9 cellular contexts compared by ENCODE assay signal in the genomic region with DNA sequence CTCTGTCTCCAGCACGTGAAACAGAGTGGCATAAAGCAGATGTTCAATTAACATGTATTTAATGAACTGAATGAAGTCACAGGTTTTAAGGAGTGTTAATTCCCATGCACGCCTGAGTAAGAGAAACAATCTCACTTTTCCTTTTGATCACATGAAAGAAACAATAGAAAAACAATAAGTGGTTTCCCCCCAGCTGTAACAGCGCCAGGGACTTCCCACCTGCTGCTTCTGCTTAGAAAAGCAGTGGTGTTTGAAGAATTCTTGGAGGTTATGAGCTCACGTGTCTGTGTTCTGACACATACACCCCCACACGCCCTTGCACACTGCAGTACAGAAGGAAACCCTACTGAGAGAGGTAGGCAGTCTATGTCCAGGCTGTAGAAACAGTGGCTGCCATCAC. TPM values are rescaled to one million over a fixed set of nuclear protein-coding genes. Genes with fewer than 3 reads are reported as not detected.
A peak's percentile ranks its signal among the peaks of the same experiment; 100 is the strongest.
DNase-seq lines count a peak whose midpoint lies in the region; ATAC-seq and TF ChIP-seq lines count a peak whose summit lies in the region.
"Had no signal": no experiment of that assay in that cellular context is flagged by ENCODE, and none has a peak within 500 bp of the region (broad histone marks: within the 10 kb centered on the region; RNA-seq: fewer than 3 reads in every experiment).

No MANE protein-coding gene starts in this region.

- H3K36me3 ChIP-seq in IMR-90 (ENCODE audit: control insufficient read depth, insufficient read depth, low read length) (no peaks in the 10 kb centered on the region), testis (ENCODE audit: low read depth, missing control alignments) (no peaks in the 10 kb centered on the region), PC-3 (ENCODE audit: low read depth, low read length) (no peaks in the 10 kb centered on the region)

- peak overlapping the region; percentile 38 for H2BK120ac ChIP-seq in IMR-90 (ENCODE audit: low read depth, low read length)

- H3K27ac ChIP-seq in IMR-90 (ENCODE audit: insufficient read depth, low read length), result no peak overlapping the region
- H3K27ac ChIP-seq in testis, result no peak overlapping the region
- H3K27ac ChIP-seq in PC-3 (ENCODE audit: low read length), result no peak overlapping the region

- peak overlapping the region; percentile 25; the same call in 1 of the 2 replicates for H2AK5ac ChIP-seq in IMR-90 (ENCODE audit: low read depth, low read length)

- TF ChIP-seq POLR2A in IMR-90 (IDR thresholded peaks at IDR 0.05; ENCODE audit: low read depth, low read length), result no peak
- TF ChIP-seq POLR2A in testis (IDR thresholded peaks at IDR 0.05), result no peak

- no peaks in the 10 kb centered on the region for H3K79me1 ChIP-seq in IMR-90 (ENCODE audit: low read depth in 1 of 2, low read length in 2 of 2)

- H3K79me2 ChIP-seq in PC-3 (ENCODE audit: low read length), result no peaks in the 10 kb centered on the region

- H2AK9ac ChIP-seq in IMR-90 (replicated peaks; ENCODE audit: low read depth, low read length, poor library complexity), result no peak overlapping the region

- H3K4me1 ChIP-seq in IMR-90 (ENCODE audit: control insufficient read depth, insufficient read depth, low read length) (peaks cover 14% of the 10 kb centered on the region; the same call in 1 of the 2 replicates), testis (peaks cover 6% of the 10 kb centered on the region), PC-3 (ENCODE audit: insufficient read depth, low read length) (no peaks in the 10 kb centered on the region)

- H4K5ac ChIP-seq in IMR-90 (ENCODE audit: low read depth, low read length), result peak overlapping the region; percentile 8; the same call in 1 of the 2 replicates

- H4K8ac ChIP-seq in IMR-90 (ENCODE audit: low read depth in 2 of 2, low read length in 2 of 2), result peak overlapping the region in 1 of 2 experiments; percentile 20; a peak in 1 of 4 replicates

- dilution Hi-C loops in IMR-90 (cut with HindIII; ENCODE audit: low sequenced_read_pairs, unreplicated experiment), result no loop called here

- peak overlapping the region; percentile 8 for H2BK5ac ChIP-seq in IMR-90 (ENCODE audit: low read depth, low read length, poor library complexity, severe bottlenecking)

- H3K9ac ChIP-seq in IMR-90 (ENCODE audit: low read depth, low read length) (no peak overlapping the region), PC-3 (ENCODE audit: low read length) (no peak overlapping the region)

- no peak for TF ChIP-seq RAD21 in IMR-90 (IDR thresholded peaks at IDR 0.05; ENCODE audit: low read length)

- H2BK15ac ChIP-seq in IMR-90 (ENCODE audit: low read depth, low read length), result 0 out of 3 replicates have a peak overlapping the region, but pooled peaks have one; percentile 1

- peaks cover 11% of the 10 kb centered on the region; the same call in 1 of the 2 replicates for H3K9me1 ChIP-seq in IMR-90 (ENCODE audit: insufficient read depth, low read length)

- H3K14ac ChIP-seq in IMR-90 (replicated peaks; ENCODE audit: low read depth, low read length), result no peak overlapping the region; the same call in 1 of the 2 replicates

- H3K56ac ChIP-seq in IMR-90 (ENCODE audit: extremely low read depth, insufficient read depth, low read length), result no peak overlapping the region

- no peak overlapping the region for H3K23ac ChIP-seq in IMR-90 (ENCODE audit: low read depth, low read length)

- intact Hi-C loops in IMR-90 (cut with micrococcal nuclease), result no loop called here
- intact Hi-C loops in testis (cut with DNase I; ENCODE audit: low total_unique reads), result no loop called here
- intact Hi-C loops in PC-3 (cut with micrococcal nuclease), result no loop called here

- TF ChIP-seq CTCF in GM20000 (IDR thresholded peaks at IDR 0.05; ENCODE audit: extremely low read depth, missing control alignments), result no peak
- no peak for TF ChIP-seq CTCF in IMR-90 (conservative IDR thresholded peaks at IDR 0.05; ENCODE audit: low read depth, low read length)
- no peak for TF ChIP-seq CTCF in astrocyte of the cerebellum (IDR thresholded peaks at IDR 0.05; ENCODE audit: low read depth, low read length, missing control alignments)
- no peak for TF ChIP-seq CTCF in testis (IDR thresholded peaks at IDR 0.05)
- TF ChIP-seq CTCF in PC-3 (conservative IDR thresholded peaks at IDR 0.05; ENCODE audit: low read depth, low read length), result no peak

- 0 out of 2 replicates have a peak overlapping the region, but pooled peaks have one; percentile 1 for H3K4ac ChIP-seq in IMR-90 (ENCODE audit: low read depth, low read length)

- BruUV-seq in IMR-90 (replicated peaks; lab: Mats Ljungman, UMichigan), result no TSS peak
- BruUV-seq in PC-3 (replicated peaks; lab: Mats Ljungman, UMichigan), result no TSS peak

- H2BK20ac ChIP-seq in IMR-90 (ENCODE audit: low read depth, low read length), result peak overlapping the region; percentile 3; the same call in 1 of the 2 replicates

- H3K4me3 ChIP-seq in IMR-90 (ENCODE audit: insufficient read depth, low read depth, low read length), result no peak overlapping the region
- no peak overlapping the region for H3K4me3 ChIP-seq in astrocyte of the cerebellum (ENCODE audit: low read depth, low read length)
- no peak overlapping the region for H3K4me3 ChIP-seq in testis
- no peak overlapping the region for H3K4me3 ChIP-seq in PC-3 (ENCODE audit: low read length)

- peak overlapping the region; percentile 14; the same call in 1 of the 2 replicates for H3K18ac ChIP-seq in IMR-90 (ENCODE audit: low read depth, low read length)

- no CpG with 5 or more reads among the region's 5 CpGs for WGBS in IMR-90 (ENCODE audit: extremely low coverage in 2 of 2, insufficient read length in 1 of 2), 2 experiments
- 66 to 79% methylated on average over 5 of the region's 5 CpGs for WGBS in testis, 2 donors

- in situ Hi-C loops in IMR-90 (cut with MboI; ENCODE audit: low sequenced_read_pairs), result no loop called here
- in situ Hi-C loops in astrocyte of the cerebellum (cut with HindIII; ENCODE audit: low sequenced_read_pairs), result no loop called here

- POLR2A ChIA-PET in IMR-90 (lab: Charles Lee; ENCODE audit: unreplicated experiment), result no interaction called here
- POLR2A ChIA-PET in PC-3 (lab: Charles Lee; ENCODE audit: unreplicated experiment), result no interaction called here

- H2AFZ ChIP-seq in IMR-90 (replicated peaks; ENCODE audit: low read length, poor library complexity), result no peak overlapping the region
- H2AFZ ChIP-seq in PC-3 (ENCODE audit: low read length), result no peak overlapping the region

- DNase-seq in GM20000 (ENCODE audit: low spot score) (peak; percentile 15), IMR-90 (peak; percentile 70), astrocyte of the cerebellum (ENCODE audit: low read depth) (peak; percentile 85), testis (no peak), NCI-H128 (lab: John Stamatoyannopoulos, UW; ENCODE audit: unreplicated experiment) (no peak), SHP77 (lab: John Stamatoyannopoulos, UW) (no peak), PC-3 (no peak)
- DNase-seq in stimulated activated CD8-positive, alpha-beta memory T cell treated with anti-CD3 and anti-CD28 coated beads, Interleukin-12 subunit alpha, Interleukin-12 subunit beta, amount 100 ng/mL, for 4 hours (ENCODE audit: low read depth), result peak; percentile 4
- DNase-seq: NCI-H526 treated with DMSO at 0.1 percent for 48 hours had no signal

- H3K9me2 ChIP-seq in PC-3 (replicated peaks; ENCODE audit: low read length), result no peaks in the 10 kb centered on the region

- no peak; the same call in none of the 2 replicates for ATAC-seq in IMR-90 (ENCODE audit: low read depth)
- no peak for ATAC-seq in PC-3

- H3F3A ChIP-seq in PC-3 (ENCODE audit: low read length, unreplicated experiment), result no peaks in the 10 kb centered on the region

- peak overlapping the region; percentile 1; the same call in 1 of the 2 replicates for H4K91ac ChIP-seq in IMR-90 (ENCODE audit: insufficient read depth, low read depth, low read length)

- H4K20me1 ChIP-seq in IMR-90 (ENCODE audit: insufficient read depth, low read length) (no peaks in the 10 kb centered on the region), PC-3 (ENCODE audit: low read length) (no peaks in the 10 kb centered on the region)

- CTCF ChIA-PET in IMR-90 (lab: Yijun Ruan, JAX), result interaction anchor here (1.3 kb wide), 1 partner anchor 80 kb away, joined by 3 read pairs; no protein-coding TSS in a partner anchor
- CTCF ChIA-PET in PC-3 (lab: Charles Lee), result no interaction called here

- H3K27me3 ChIP-seq in IMR-90 (ENCODE audit: control insufficient read depth, insufficient read depth, low read length) (peaks cover 1% of the 10 kb centered on the region; the same call in 1 of the 2 replicates), testis (no peaks in the 10 kb centered on the region), PC-3 (ENCODE audit: low read length) (no peaks in the 10 kb centered on the region)

- H3K4me2 ChIP-seq in IMR-90 (ENCODE audit: low read depth, low read length) (no peak overlapping the region), PC-3 (ENCODE audit: low read length) (no peak overlapping the region)

- no peaks in the 10 kb centered on the region for H3K9me3 ChIP-seq in IMR-90 (ENCODE audit: control insufficient read depth, insufficient read depth, low read length)
- H3K9me3 ChIP-seq in testis, result no peaks in the 10 kb centered on the region
- no peaks in the 10 kb centered on the region for H3K9me3 ChIP-seq in PC-3 (ENCODE audit: low read length)

TF ChIP-seq in IMR-90, 13 proteins besides CTCF, POLR2A, EP300 and RAD21:
- TF ChIP-seq RFX5 (IDR thresholded peaks at IDR 0.05; ENCODE audit: low read depth, low read length), result no peak
- peak; percentile 76; the same call in 1 of the 2 replicates for TF ChIP-seq BHLHE40 (IDR thresholded peaks at IDR 0.05; ENCODE audit: low read depth, low read length)
TF ChIP-seq in IMR-90: peak in this region for 1.

RNA-seq across cellular contexts. Expression of gene FRMD4A, which starts 51.3 kb away (rescaled TPM):
- total RNA-seq in IMR-90 (2012; rRNA removed) (27.5 and 30.3 TPM in 2 replicates), testis (10 to 100 TPM; 15.0 to 18.7 TPM), PC-3 (2014; rRNA removed) (7.1 and 9.8 TPM in 2 replicates)
- polyA plus RNA-seq in IMR-90 (2012; rRNA removed) (68.8 and 80.6 TPM in 2 replicates), testis (ENCODE audit: insufficient read depth, low read depth, low replicate concordance) (20.8 TPM)
- polyA plus RNA-seq in IMR-90 (2012; cell fraction: cytosol; rRNA removed), result 53.9 and 85.1 TPM in 2 replicates
- polyA plus RNA-seq in IMR-90 (2012; cell fraction: nucleus; rRNA removed; ENCODE audit: low replicate concordance), result 185 and 283 TPM in 2 replicates

Comparison
In these comparisons a context has a peak if more than half of its experiments do, and no peak if none do; other contexts are left out.
1. DNase-seq: peak in GM20000 (single experiment), IMR-90 (single experiment), astrocyte of the cerebellum (single experiment) and stimulated activated CD8-positive, alpha-beta memory T cell treated with anti-CD3 and anti-CD28 coated beads, Interleukin-12 subunit alpha, Interleukin-12 subunit beta, amount 100 ng/mL, for 4 hours (single experiment); none in testis (single experiment), NCI-H128 (single experiment), SHP77 (0 of 2) and PC-3 (single experiment).